ENCODE assay signal across 8 cellular contexts in genomic region chr2:126971481-126972271, GRCh38.
DNase-seq lines count a peak whose midpoint lies in the region; ATAC-seq, FAIRE-seq and TF ChIP-seq lines count a peak whose summit lies in the region.

No MANE protein-coding gene starts in this region.

- no peak overlapping the region for H2BK5ac ChIP-seq in neuronal stem cell (ENCODE audit: low read length)

- H3K23ac ChIP-seq in neuronal stem cell (ENCODE audit: low read depth, low read length, poor library complexity), result no peak overlapping the region

- no peak overlapping the region for H4K91ac ChIP-seq in neuronal stem cell (ENCODE audit: low read depth, low read length, poor library complexity)

- H3K9ac ChIP-seq in neuronal stem cell (ENCODE audit: low read depth, low read length, poor library complexity), result no peak overlapping the region
- peak overlapping the region; percentile 36 to 54 for H3K9ac ChIP-seq in stomach smooth muscle (ENCODE audit: low read length in 2 of 2)

- no CpG with 5 or more reads among the region's 43 CpGs for WGBS in neuronal stem cell (ENCODE audit: extremely low coverage in 2 of 2, insufficient read length in 2 of 2, insufficient replicate concordance in 1 of 2), 2 donors

- no peak overlapping the region for H3K27ac Mint-ChIP-seq in activated T-helper 17 cell treated with anti-CD3 and anti-CD28 coated beads, Interleukin-2, amount 50 U/mL, for 72 hours

- no peak overlapping the region for H4K8ac ChIP-seq in neuronal stem cell (ENCODE audit: low read depth, low read length)

- H2BK12ac ChIP-seq in neuronal stem cell (ENCODE audit: low read length), result peak overlapping the region; percentile 53

- H3K27ac ChIP-seq in neuronal stem cell (replicated peaks; ENCODE audit: low read length) (no peak overlapping the region), stomach smooth muscle (ENCODE audit: low read length) (peak overlapping the region; percentile 37)

- H3K9me3 ChIP-seq in neuronal stem cell (replicated peaks in 1 of 2; ENCODE audit: control insufficient read depth in 2 of 2, insufficient read depth in 1 of 2, low read depth in 1 of 2, low read length in 2 of 2) (no peaks in the 10 kb centered on the region), stomach smooth muscle (ENCODE audit: control insufficient read depth in 2 of 2, low read length in 2 of 2) (no peaks in the 10 kb centered on the region)

- H3K4me1 Mint-ChIP-seq in activated T-helper 17 cell treated with anti-CD3 and anti-CD28 coated beads, Interleukin-2, amount 50 U/mL, for 72 hours, result no peaks in the 10 kb centered on the region

- H3K4me3 Mint-ChIP-seq in activated T-helper 17 cell treated with anti-CD3 and anti-CD28 coated beads, Interleukin-2, amount 50 U/mL, for 72 hours, result peak overlapping the region; percentile 31

- H3K4ac ChIP-seq in neuronal stem cell (ENCODE audit: low read length), result no peak overlapping the region

- ATAC-seq in GM21367 (IDR thresholded peaks at IDR 0.05; ENCODE audit: unreplicated experiment), result peak; percentile 96
- ATAC-seq in activated T-helper 17 cell treated with anti-CD3 and anti-CD28 coated beads, Interleukin-2, amount 50 U/mL, for 72 hours (replicated peaks), result peak; percentile 77

- H3K14ac ChIP-seq in neuronal stem cell (ENCODE audit: low read length), result no peak overlapping the region

- H2BK120ac ChIP-seq in neuronal stem cell (ENCODE audit: low read depth, low read length), result no peak overlapping the region

- H3K36me3 Mint-ChIP-seq in activated T-helper 17 cell treated with anti-CD3 and anti-CD28 coated beads, Interleukin-2, amount 50 U/mL, for 72 hours (ENCODE audit: low read depth), result no peaks in the 10 kb centered on the region

- no peaks in the 10 kb centered on the region for H3K79me1 ChIP-seq in neuronal stem cell (ENCODE audit: low read depth, low read length)

- H3K4me1 ChIP-seq in neuronal stem cell (ENCODE audit: control insufficient read depth in 2 of 2, insufficient read depth in 1 of 2, low read depth in 1 of 2, low read length in 2 of 2), result peaks cover 0 to 7% of the 10 kb centered on the region in 2 donors
- peaks cover 17% of the 10 kb centered on the region for H3K4me1 ChIP-seq in stomach smooth muscle (ENCODE audit: control insufficient read depth, insufficient read depth, low read length)

- H3K4me2 ChIP-seq in neuronal stem cell (ENCODE audit: insufficient read depth, low read length, poor library complexity, severe bottlenecking), result peak overlapping the region; percentile 41

- TF ChIP-seq CTCF in D721Med (IDR thresholded peaks at IDR 0.05; ENCODE audit: insufficient read depth, missing control alignments) (peak; percentile 75), fibroblast of pulmonary artery (IDR thresholded peaks at IDR 0.05; ENCODE audit: low read length, missing control alignments) (peak; percentile 86)

- peaks cover 37% of the 10 kb centered on the region for H3K27me3 Mint-ChIP-seq in activated T-helper 17 cell treated with anti-CD3 and anti-CD28 coated beads, Interleukin-2, amount 50 U/mL, for 72 hours

- FAIRE-seq in D721Med (lab: Jason Lieb, UNC), result no peak
- no peak for FAIRE-seq in RCC 7860 (lab: Jason Lieb, UNC)

- H2BK15ac ChIP-seq in neuronal stem cell (ENCODE audit: low read length), result no peak overlapping the region

- no peaks in the 10 kb centered on the region for H3K9me3 Mint-ChIP-seq in activated T-helper 17 cell treated with anti-CD3 and anti-CD28 coated beads, Interleukin-2, amount 50 U/mL, for 72 hours

- H2AK5ac ChIP-seq in neuronal stem cell (ENCODE audit: low read depth, low read length), result no peak overlapping the region

- H3K4me3 ChIP-seq in fibroblast of pulmonary artery (replicated peaks; ENCODE audit: low read depth, low read length) (peak overlapping the region; percentile 49), neuronal stem cell (ENCODE audit: low read length in 2 of 2) (no peak overlapping the region), stomach smooth muscle (ENCODE audit: low read length in 2 of 2) (peak overlapping the region; percentile 65 to 72)

- peak; percentile 81 for DNase-seq in D721Med (ENCODE audit: insufficient read length, low spot score)
- DNase-seq in HT1080 (ENCODE audit: low read depth), result peak; percentile 56
- DNase-seq in RCC 7860 (ENCODE audit: low spot score), result peak; percentile 18
- peak; percentile 72 for DNase-seq in fibroblast of pulmonary artery (ENCODE audit: low read depth)
- DNase-seq in neuronal stem cell (ENCODE audit: low spot score), result peak; percentile 72

- H3K36me3 ChIP-seq in neuronal stem cell (replicated peaks in 1 of 2; ENCODE audit: control insufficient read depth in 2 of 2, insufficient read depth in 2 of 2, low read length in 2 of 2), result no peaks in the 10 kb centered on the region
- H3K36me3 ChIP-seq in stomach smooth muscle (ENCODE audit: control insufficient read depth in 2 of 2, insufficient read depth in 2 of 2, low read length in 2 of 2), result no peaks in the 10 kb centered on the region

- H3K18ac ChIP-seq in neuronal stem cell (ENCODE audit: low read length), result peak overlapping the region; percentile 34

- H3K27me3 ChIP-seq in neuronal stem cell (ENCODE audit: control insufficient read depth in 3 of 3, insufficient read depth in 3 of 3, low read depth in 1 of 3, low read length in 3 of 3) (peaks cover 0 to 23% (median 0%) of the 10 kb centered on the region in 3 experiments), stomach smooth muscle (ENCODE audit: control insufficient read depth in 1 of 2, insufficient read depth in 2 of 2, low read length in 2 of 2) (peaks cover 0 to 3% of the 10 kb centered on the region in 2 donors)

- H2AFZ ChIP-seq in neuronal stem cell (ENCODE audit: low read length), result peak overlapping the region; percentile 90

Comparison
In these comparisons a context has a peak if more than half of its experiments do, and no peak if none do; other contexts are left out.
1. DNase-seq: peak in every context shown above with its lines; median percentile 81 in D721Med; 72 in fibroblast of pulmonary artery; 72 in neuronal stem cell; 56 in HT1080; 18 in RCC 7860.
2. H3K4me3 ChIP-seq: peak in fibroblast of pulmonary artery (single experiment) and stomach smooth muscle (2 of 2); none in neuronal stem cell (0 of 2).